ENCODE assay signal across 25 cellular contexts in the genomic region with DNA sequence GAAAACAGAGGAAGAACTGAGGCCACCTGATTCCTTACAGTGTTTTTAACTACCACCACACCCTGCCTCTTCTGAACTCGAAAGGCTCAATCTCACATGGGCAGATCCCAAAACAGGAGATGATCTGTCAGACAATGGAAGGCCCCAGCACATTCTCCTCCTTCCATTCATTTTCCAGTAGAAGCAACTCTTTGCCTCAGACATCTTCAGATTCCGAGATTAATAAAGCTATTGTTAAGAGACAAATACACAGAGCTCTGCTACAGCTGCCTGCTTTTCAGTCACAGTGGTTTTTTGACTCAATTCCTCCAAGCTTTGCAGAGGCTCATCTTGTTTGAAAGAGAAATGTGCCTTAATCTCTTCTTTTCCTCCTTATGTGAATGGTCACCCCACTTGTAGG.
A peak's percentile ranks its signal among the peaks of the same experiment; 100 is the strongest.
DNase-seq lines count a peak whose midpoint lies in the region; ATAC-seq, FAIRE-seq and TF ChIP-seq lines count a peak whose summit lies in the region.
"Had no signal": no experiment of that assay in that cellular context is flagged by ENCODE, and none has a peak within 500 bp of the region (broad histone marks: within the 10 kb centered on the region; RNA-seq: fewer than 3 reads in every experiment).

No MANE protein-coding gene starts in this region.

- H2AK5ac ChIP-seq in H1 (ENCODE audit: low read depth, low read length): no peak overlapping the region
- no peak overlapping the region for H2AK5ac ChIP-seq in mesenchymal stem cell (ENCODE audit: low read length, severe bottlenecking)

- 97% methylated on average over 2 of the region's 2 CpGs; no CpG with 5 or more reads in 1 of the 2 experiments for WGBS in H1 (ENCODE audit: extremely low coverage in 1 of 2, insufficient coverage in 1 of 2, insufficient read length in 1 of 2, insufficient replicate concordance in 2 of 2, low coverage in 1 of 2, low lambda C conversion rate in 2 of 2, missing lambda C conversion rate in 1 of 2), 2 experiments
- 86% methylated on average over 2 of the region's 2 CpGs for WGBS in mesenchymal stem cell

- peak; percentile 52 for DNase-seq in Ammon's horn (ENCODE audit: low spot score)
- DNase-seq in H1 (ENCODE audit: low read depth in 1 of 2, low spot score in 2 of 2): no peak
- no peak for DNase-seq in mesenchymal stem cell
- DNase-seq in pons (ENCODE audit: low spot score): peak; percentile 95
- no peak for DNase-seq in GM10248 (ENCODE audit: extremely low spot score)
- DNase-seq in DMS114 treated with DMSO at 0.1 percent for 48 hours (lab: John Stamatoyannopoulos, UW; ENCODE audit: unreplicated experiment): no peak
- no peak for DNase-seq in NCI-H2196 treated with DMSO at 0.1 percent for 48 hours (lab: John Stamatoyannopoulos, UW; ENCODE audit: unreplicated experiment)
- DNase-seq: CD4-positive, alpha-beta memory T cell; GDM1; GOT3; MG63; NCI-H1048; NCI-H1417 treated with DMSO at 0.1 percent for 48 hours; NCI-H187; NCI-H2227 treated with DMSO at 0.1 percent for 48 hours; NCI-H510A treated with DMSO at 0.1 percent for 48 hours; NCI-H774; NK-92 treated with Interleukin-12 subunit alpha and Interleukin-12 subunit beta, amount 100 ng/mL, for 24 hours; SIG-M5 had no signal

- CTCF ChIA-PET in H1 (lab: Charles Lee; ENCODE audit: partially characterized antibody): interaction anchor here (1.2 to 1.5 kb wide), 2 partner anchors 49 to 92 kb away, joined by 3 to 4 read pairs; no protein-coding TSS in a partner anchor
- CTCF ChIA-PET in GM10248 (lab: Yijun Ruan, JAX): no interaction called here

- H3K36me3 ChIP-seq in H1 (ENCODE audit: control insufficient read depth in 2 of 4, insufficient read depth in 4 of 4, low read length in 3 of 4) (no peaks in the 10 kb centered on the region), mesenchymal stem cell (ENCODE audit: control insufficient read depth in 1 of 2, insufficient read depth in 2 of 2, low read depth in 1 of 2, low read length in 2 of 2) (no peaks in the 10 kb centered on the region)
- H3K36me3 ChIP-seq: BLaER1 treated with 17β-estradiol and CSF1 and Interleukin-3, amounts not matched to agents 10 nM and 100 nM; MG63 had no signal

- H3K23me2 ChIP-seq in H1 (ENCODE audit: low read depth, low read length): no peaks in the 10 kb centered on the region

- TF ChIP-seq EP300 in H1 (IDR thresholded peaks at IDR 0.05; ENCODE audit: borderline replicate concordance in 1 of 2, low read depth in 2 of 2, low read length in 2 of 2): no peak

- no peak overlapping the region for H2BK120ac ChIP-seq in H1 (replicated peaks; ENCODE audit: low read depth, low read length)
- no peak overlapping the region for H2BK120ac ChIP-seq in mesenchymal stem cell (ENCODE audit: low read depth, low read length)

- no peak overlapping the region for H3K4me3 ChIP-seq in H1 (ENCODE audit: extremely low read depth in 1 of 4, insufficient read depth in 2 of 4, low read depth in 3 of 4, low read length in 4 of 4)
- H3K4me3 ChIP-seq in mesenchymal stem cell (ENCODE audit: insufficient read depth in 1 of 2, low read depth in 1 of 2, low read length in 2 of 2): no peak overlapping the region
- H3K4me3 ChIP-seq: BLaER1 treated with 17β-estradiol and CSF1 and Interleukin-3, amounts not matched to agents 10 nM and 100 nM; K562; MG63 had no signal

- H3K79me2 ChIP-seq in H1 (ENCODE audit: control insufficient read depth in 1 of 2, insufficient read depth in 2 of 2, low read length in 2 of 2): no peaks in the 10 kb centered on the region

- no peak for TF ChIP-seq POLR2A in H1 (IDR thresholded peaks at IDR 0.05; ENCODE audit: control extremely low read depth in 1 of 2, low read depth in 2 of 2, low read length in 2 of 2)

- H3K14ac ChIP-seq in H1 (ENCODE audit: insufficient read length) (no peak overlapping the region), mesenchymal stem cell (ENCODE audit: low read length in 2 of 2) (no peak overlapping the region)

- POLR2A ChIA-PET in H1 (lab: Charles Lee; ENCODE audit: partially characterized antibody) (no interaction called here), GM10248 (lab: Yijun Ruan, JAX) (no interaction called here)

- FAIRE-seq in H1 (lab: Jason Lieb, UNC): peak; percentile 60
- FAIRE-seq: HepG2, K562 had no signal

- H3K23ac ChIP-seq in H1 (ENCODE audit: insufficient read length) (no peak overlapping the region), mesenchymal stem cell (ENCODE audit: low read length in 2 of 2) (no peak overlapping the region)

- no peak overlapping the region for H2BK20ac ChIP-seq in H1 (ENCODE audit: low read length)

- H2BK15ac ChIP-seq in H1 (ENCODE audit: low read length) (no peak overlapping the region), mesenchymal stem cell (ENCODE audit: low read depth, poor library complexity, severe bottlenecking) (no peak overlapping the region)

- H2BK12ac ChIP-seq in H1 (ENCODE audit: low read depth, low read length) (no peak overlapping the region), mesenchymal stem cell (ENCODE audit: low read length in 2 of 2) (no peak overlapping the region)

- H4K20me1 ChIP-seq in H1 (replicated peaks in 1 of 2; ENCODE audit: control insufficient read depth in 1 of 2, insufficient read depth in 2 of 2, low read length in 2 of 2): no peaks in the 10 kb centered on the region
- H4K20me1 ChIP-seq: BLaER1 treated with 17β-estradiol and CSF1 and Interleukin-3, amounts not matched to agents 10 nM and 100 nM had no signal

- H3K27me3 ChIP-seq in H1 (replicated peaks in 1 of 4; ENCODE audit: control insufficient read depth in 3 of 4, extremely low read depth in 1 of 4, insufficient read depth in 3 of 4, low read length in 3 of 4) (no peaks in the 10 kb centered on the region), mesenchymal stem cell (ENCODE audit: control insufficient read depth in 1 of 2, insufficient read depth in 1 of 2, low read length in 2 of 2) (no peaks in the 10 kb centered on the region)
- H3K27me3 ChIP-seq: BLaER1 treated with 17β-estradiol and CSF1 and Interleukin-3, amounts not matched to agents 10 nM and 100 nM; MG63 had no signal

- no peak for ATAC-seq in HG02798 (IDR thresholded peaks at IDR 0.05; ENCODE audit: poor library complexity, unreplicated experiment)
- ATAC-seq: HepG2, K562, Panc1 had no signal

- H2BK5ac ChIP-seq in H1 (ENCODE audit: low read depth, low read length) (no peak overlapping the region), mesenchymal stem cell (ENCODE audit: low read depth, low read length, poor library complexity, severe bottlenecking) (no peak overlapping the region)

- H3K9me3 ChIP-seq in H1 (ENCODE audit: insufficient read depth in 2 of 2, low read depth in 1 of 2, low read length in 1 of 2): no peaks in the 10 kb centered on the region
- no peaks in the 10 kb centered on the region for H3K9me3 ChIP-seq in mesenchymal stem cell (ENCODE audit: control insufficient read depth, low read length)
- H3K9me3 ChIP-seq: BLaER1 treated with 17β-estradiol and CSF1 and Interleukin-3, amounts not matched to agents 10 nM and 100 nM; MG63 had no signal

- H3K56ac ChIP-seq in H1 (replicated peaks; ENCODE audit: insufficient read length, low read depth, low read length): no peak overlapping the region

- H3K4me1 ChIP-seq in H1 (replicated peaks in 1 of 4; ENCODE audit: control insufficient read depth in 3 of 4, insufficient read depth in 4 of 4, low read length in 3 of 4): peaks cover 0 to 5% (median 0%) of the 10 kb centered on the region in 4 experiments; a peak in 1 of 7 replicates
- peaks cover 10% of the 10 kb centered on the region for H3K4me1 ChIP-seq in mesenchymal stem cell (ENCODE audit: control insufficient read depth, insufficient read depth, low read depth, low read length)

- TF ChIP-seq CTCF in H1 (IDR thresholded peaks at IDR 0.05; ENCODE audit: control extremely low read depth in 1 of 3, insufficient read depth in 1 of 3, low read depth in 1 of 3, low read length in 3 of 3) (no peak), GM10248 (IDR thresholded peaks at IDR 0.05; ENCODE audit: control extremely low read depth, extremely low read depth, low read depth, missing control alignments) (no peak)

- H3K79me1 ChIP-seq in H1 (ENCODE audit: low read depth, low read length) (no peaks in the 10 kb centered on the region), mesenchymal stem cell (replicated peaks; ENCODE audit: low read length, poor library complexity, severe bottlenecking) (no peaks in the 10 kb centered on the region)

- H4K8ac ChIP-seq in H1 (ENCODE audit: extremely low read depth, insufficient read depth, low read length): no peak overlapping the region
- no peak overlapping the region for H4K8ac ChIP-seq in mesenchymal stem cell (ENCODE audit: low read length)

- H4K91ac ChIP-seq in H1 (replicated peaks; ENCODE audit: insufficient read length, low read length) (no peak overlapping the region), mesenchymal stem cell (ENCODE audit: low read length) (no peak overlapping the region)

- H3K9ac ChIP-seq in H1 (replicated peaks in 1 of 4; ENCODE audit: extremely low read depth in 1 of 4, low read depth in 3 of 4, low read length in 3 of 4): no peak overlapping the region
- no peak overlapping the region for H3K9ac ChIP-seq in mesenchymal stem cell (ENCODE audit: low read length)
- H3K9ac ChIP-seq: BLaER1 treated with 17β-estradiol and CSF1 and Interleukin-3, amounts not matched to agents 10 nM and 100 nM had no signal

- H3K4ac ChIP-seq in H1 (replicated peaks; ENCODE audit: insufficient read length, low read depth, low read length): no peak overlapping the region
- no peak overlapping the region for H3K4ac ChIP-seq in mesenchymal stem cell (ENCODE audit: low read depth in 1 of 2, low read length in 2 of 2)

- H3K4me2 ChIP-seq in H1 (ENCODE audit: insufficient read depth in 1 of 2, low read depth in 2 of 2, low read length in 2 of 2) (no peak overlapping the region), mesenchymal stem cell (ENCODE audit: low read length, poor library complexity, severe bottlenecking) (no peak overlapping the region)

- H4K5ac ChIP-seq in H1 (ENCODE audit: insufficient read length, low read depth, low read length): no peak overlapping the region

- no peak for TF ChIP-seq RAD21 in H1 (IDR thresholded peaks at IDR 0.05 in 1 of 2, conservative IDR thresholded peaks at IDR 0.05 in 1 of 2; ENCODE audit: low read depth in 2 of 2, low read length in 2 of 2)

- H3K27ac ChIP-seq in H1 (ENCODE audit: low read depth, low read length): no peak overlapping the region
- peak overlapping the region; percentile 53 for H3K27ac ChIP-seq in mesenchymal stem cell (ENCODE audit: low read length, poor library complexity, severe bottlenecking)
- H3K27ac ChIP-seq: 22Rv1; BLaER1 treated with 17β-estradiol and CSF1 and Interleukin-3, amounts not matched to agents 10 nM and 100 nM had no signal

- H3K18ac ChIP-seq in H1 (ENCODE audit: extremely low read depth, low read length): no peak overlapping the region
- no peak overlapping the region for H3K18ac ChIP-seq in mesenchymal stem cell (ENCODE audit: low read depth in 1 of 2, low read length in 2 of 2)

- no peak overlapping the region for H2AFZ ChIP-seq in H1 (ENCODE audit: low read length)
- no peak overlapping the region for H2AFZ ChIP-seq in mesenchymal stem cell (ENCODE audit: low read depth, low read length)

TF ChIP-seq in H1, 55 proteins besides CTCF, POLR2A, EP300 and RAD21 (continues in another document):
- TF ChIP-seq ZNF274 (IDR thresholded peaks at IDR 0.05; ENCODE audit: borderline replicate concordance, extremely low read depth, low read length) (no peak), SIRT6 (IDR thresholded peaks at IDR 0.05; ENCODE audit: low read length) (no peak)

Comparison
In these comparisons a context has a peak if more than half of its experiments do, and no peak if none do; other contexts are left out.
1. DNase-seq: peak in Ammon's horn (single experiment) and pons (single experiment); none in H1 (0 of 2), mesenchymal stem cell (single experiment), GM10248 (single experiment), DMS114 treated with DMSO at 0.1 percent for 48 hours (single experiment) and NCI-H2196 treated with DMSO at 0.1 percent for 48 hours (single experiment).